ENCODE assay signal across 25 cellular contexts in the genomic region with DNA sequence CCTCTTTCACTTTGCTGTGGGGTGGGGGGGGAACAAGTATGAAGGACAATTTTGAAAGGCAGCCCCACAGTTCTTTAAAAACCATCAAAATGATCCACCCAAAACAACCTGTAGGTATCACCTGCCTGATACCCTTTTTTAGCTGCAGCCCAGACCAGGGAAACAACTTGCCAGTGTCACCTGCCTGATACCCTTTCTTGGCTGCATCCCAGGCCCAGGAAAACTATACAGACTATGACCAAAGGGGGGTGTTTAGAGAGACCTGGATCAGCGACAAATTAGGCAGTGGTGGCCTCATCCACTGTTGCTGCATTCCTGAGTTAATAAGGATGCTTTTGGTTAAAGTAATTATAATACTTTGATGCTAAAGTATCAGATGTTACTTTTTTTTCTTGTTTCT.
"Had no signal": no experiment of that assay in that cellular context is flagged by ENCODE, and none has a peak within 500 bp of the region (broad histone marks: within the 10 kb centered on the region; RNA-seq: fewer than 3 reads in every experiment).

No MANE protein-coding gene starts in this region.

- H3K36me3 ChIP-seq: brain microvascular endothelial cell, neural progenitor cell had no signal

- H3K4me3 ChIP-seq: adrenal gland, coronary artery, dorsolateral prefrontal cortex, gastroesophageal sphincter, neural progenitor cell, right atrium auricular region, suprapubic skin, tibial nerve had no signal

- H3K27me3 ChIP-seq: adrenal gland, brain microvascular endothelial cell, dorsolateral prefrontal cortex, gastroesophageal sphincter, neural progenitor cell, right atrium auricular region, suprapubic skin, tibial nerve had no signal

- H3K4me1 ChIP-seq: adrenal gland, gastroesophageal sphincter, neural progenitor cell, right atrium auricular region, suprapubic skin, tibial nerve had no signal

- DNase-seq: activated CD4-positive, alpha-beta T cell treated with anti-CD3 and anti-CD28 coated beads for 4 hours; activated CD4-positive, alpha-beta T cell treated with anti-CD3 and anti-CD28 coated beads, Interleukin-2, amount 50 U/mL, for 4 hours; activated effector memory CD4-positive, alpha-beta T cell treated with Interleukin-2 at 50 U/mL for 16 hours; activated naive CD4-positive, alpha-beta T cell treated with anti-CD3 and anti-CD28 coated beads for 36 hours; activated naive CD8-positive, alpha-beta T cell treated with anti-CD3 and anti-CD28 coated beads for 36 hours; adrenal gland; aorta; brain microvascular endothelial cell; dorsolateral prefrontal cortex; effector memory CD4-positive, alpha-beta T cell; erythroblast; head of caudate nucleus; hippocampal formation; naive B cell; occipital lobe; stimulated activated CD4-positive, alpha-beta T cell treated with anti-CD3 and anti-CD28 coated beads, Interleukin-15, amount 100 ng/mL, for 24 hours; stimulated activated CD4-positive, alpha-beta T cell treated with anti-CD3 and anti-CD28 coated beads, Interleukin-2, amount 100 ng/mL, for 24 hours; stimulated activated naive CD4-positive, alpha-beta T cell; T-cell had no signal

- H3K9me3 ChIP-seq: adrenal gland, right atrium auricular region, suprapubic skin, tibial nerve had no signal

- ATAC-seq: gastroesophageal sphincter, T-cell had no signal

- H3K27ac ChIP-seq: adrenal gland, brain microvascular endothelial cell, coronary artery, dorsolateral prefrontal cortex, gastroesophageal sphincter, neural progenitor cell, right atrium auricular region, suprapubic skin, tibial nerve had no signal
